ENCODE assay signal across 8 cellular contexts in genomic region chr2:181891258-181891965, GRCh38. TPM values are rescaled to one million over a fixed set of nuclear protein-coding genes. Genes with fewer than 3 reads are reported as not detected.
DNase-seq lines count a peak whose midpoint lies in the region; ATAC-seq and TF ChIP-seq lines count a peak whose summit lies in the region.

Gene ITPRID2, plus strand, starts transcription at chr2:181891730. Its CDS starts 337 bp downstream, at chr2:181892067.

- in situ Hi-C loops in G401 (cut with HindIII; ENCODE audit: low sequenced_read_pairs): no loop called here

- H3K4me1 ChIP-seq in ovary (ENCODE audit: insufficient read depth) (peaks cover 1% of the 10 kb centered on the region), tibial artery (peaks cover 0 to 57% (median 16%) of the 10 kb centered on the region in 4 donors)

- H3K9me3 ChIP-seq in ovary (no peaks in the 10 kb centered on the region), tibial artery (no peaks in the 10 kb centered on the region)

- peak; percentile 98 for ATAC-seq in Right ventricle myocardium inferior

- TF ChIP-seq CTCF in ovary (IDR thresholded peaks at IDR 0.05) (peak in 2 of 3 donors; percentile 7 to 16), tibial artery (IDR thresholded peaks at IDR 0.05) (peak in 1 of 2 experiments; percentile 58)

- H3K27me3 Mint-ChIP-seq in activated naive CD8-positive, alpha-beta T cell: peaks cover 9% of the 10 kb centered on the region

- peak; percentile 57 for DNase-seq in G401 (ENCODE audit: low spot score)
- peak; percentile 55 for DNase-seq in GOT3 (lab: John Stamatoyannopoulos, UW)
- peak; percentile 84 for DNase-seq in LHCN-M2 (ENCODE audit: low read depth)
- peak; percentile 70 for DNase-seq in SKM-1 (lab: John Stamatoyannopoulos, UW; ENCODE audit: unreplicated experiment)
- DNase-seq in Right ventricle myocardium inferior (ENCODE audit: missing footprints): peak; percentile 96
- DNase-seq in ovary: peak in 4 of 5 donors; percentile 71 to 86 (median 77)
- DNase-seq in tibial artery: peak; percentile 84 to 92

- intact Hi-C loops in Right ventricle myocardium inferior (cut with DNase I) (loop anchor here (5.0 to 10.0 kb wide), 5 partner anchors 44 to 907 kb away; partner anchors contain the start of genes PPP1R1C and UBE2E3), ovary (cut with DNase I) (no loop called here), tibial artery (cut with DNase I; ENCODE audit: low total_unique reads) (loop anchor here (10.0 kb wide), 1 partner anchor 823 kb away; the partner anchor contains the start of gene DNAJC10)

- H3K9me3 Mint-ChIP-seq in activated naive CD8-positive, alpha-beta T cell (ENCODE audit: low read depth): no peaks in the 10 kb centered on the region

- no peak for TF ChIP-seq EP300 in ovary (IDR thresholded peaks at IDR 0.05)

- WGBS in ovary, 3 donors: 0% methylated on average over 47 to 58 of the region's 58 CpGs

- no peaks in the 10 kb centered on the region for H3K36me3 ChIP-seq in ovary
- H3K36me3 ChIP-seq in tibial artery: no peaks in the 10 kb centered on the region

- peaks cover 3% of the 10 kb centered on the region for H3K36me3 Mint-ChIP-seq in activated naive CD8-positive, alpha-beta T cell

- H3K27me3 ChIP-seq in ovary: no peaks in the 10 kb centered on the region
- no peaks in the 10 kb centered on the region for H3K27me3 ChIP-seq in tibial artery

- peak within 1 kb of the TSS; percentile 86 for H3K27ac Mint-ChIP-seq in activated naive CD8-positive, alpha-beta T cell

- H3K27ac ChIP-seq in ovary (peak within 1 kb of the TSS; percentile 70 to 75), tibial artery (peak within 1 kb of the TSS; percentile 98)

- peak within 1 kb of the TSS; percentile 97 for H3K4me3 Mint-ChIP-seq in activated naive CD8-positive, alpha-beta T cell

- TF ChIP-seq POLR2A in ovary (IDR thresholded peaks at IDR 0.05): no peak

- H3K4me3 ChIP-seq in ovary: peak within 1 kb of the TSS; percentile 74
- H3K4me3 ChIP-seq in tibial artery: peak within 1 kb of the TSS; percentile 93 to 97

- peaks cover 39% of the 10 kb centered on the region for H3K4me1 Mint-ChIP-seq in activated naive CD8-positive, alpha-beta T cell (ENCODE audit: low read depth)

RNA-seq across cellular contexts. Expression of gene ITPRID2, which starts in this region (rescaled TPM):
- 0.55 and 1.0 TPM in 2 replicates for total RNA-seq in G401 (2014; rRNA removed; shearing (Covaris generic))
- 83.0 and 99.6 TPM in 2 replicates for total RNA-seq in LHCN-M2 (2014; rRNA removed)
- 36.2 TPM for polyA plus RNA-seq in LHCN-M2 (2012)
- 64.5 TPM for total RNA-seq in Right ventricle myocardium inferior
- 10 to 100 TPM; 34.2 to 66.2 (median 48.6) TPM for total RNA-seq in ovary
- polyA plus RNA-seq in ovary: 10 to 100 TPM; 25.2 to 57.6 TPM

Comparison
In these comparisons a context has a peak if more than half of its experiments do, and no peak if none do; other contexts are left out.
1. Peak in every context shown above with its lines: DNase-seq, ATAC-seq, H3K4me3 ChIP-seq and H3K27ac ChIP-seq.
2. RNA of gene ITPRID2 (total RNA-seq): 83.0 to 99.6 TPM in LHCN-M2, 64.5 TPM in Right ventricle myocardium inferior (single experiment) and 34.2 to 66.2 TPM in ovary; 0.55 to 1.0 TPM in G401; every median in the first group is over 10 times any median in the second.
3. intact Hi-C loops: an anchor here in Right ventricle myocardium inferior (5.0 to 10.0 kb wide) and tibial artery (10.0 kb wide); none called in ovary.